18 cellular contexts compared by ENCODE assay signal in the genomic region with DNA sequence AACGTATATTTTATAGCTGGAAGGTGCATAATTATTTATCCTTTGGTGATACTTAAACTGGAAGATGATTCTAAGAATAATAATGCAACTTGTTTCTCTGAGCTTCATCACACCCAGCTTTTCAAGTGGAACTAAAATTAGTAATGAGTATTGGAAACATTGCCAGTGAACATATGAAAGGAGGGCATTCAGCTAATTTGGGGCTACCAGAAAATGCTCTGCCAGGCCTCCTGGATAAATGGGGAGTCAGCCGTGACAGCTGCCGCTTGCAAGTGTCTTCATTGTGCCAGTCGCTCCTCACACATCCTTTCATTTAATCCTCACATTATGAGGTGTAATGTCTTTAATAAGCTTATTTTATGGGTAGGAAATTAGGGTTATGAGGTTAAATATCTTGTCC.
DNase-seq lines count a peak whose midpoint lies in the region; ATAC-seq, FAIRE-seq and TF ChIP-seq lines count a peak whose summit lies in the region.
"Had no signal": no experiment of that assay in that cellular context is flagged by ENCODE, and none has a peak within 500 bp of the region (broad histone marks: within the 10 kb centered on the region; RNA-seq: fewer than 3 reads in every experiment).

No MANE protein-coding gene starts in this region.

- no peak for TF ChIP-seq EP300 in SK-N-SH (IDR thresholded peaks at IDR 0.05; ENCODE audit: borderline replicate concordance in 1 of 2, low read depth in 1 of 2, low read length in 1 of 2)

- POLR2A ChIA-PET in SK-N-SH (lab: Yijun Ruan, JAX) = no interaction called here

- 97% methylated on average over 4 of the region's 4 CpGs for WGBS in SK-N-SH (ENCODE audit: low lambda C conversion rate)

- peaks cover 4% of the 10 kb centered on the region for H3F3A ChIP-seq in SK-N-SH (replicated peaks; ENCODE audit: insufficient read depth)

- no peak overlapping the region for H3K9ac ChIP-seq in SK-N-SH
- no peak overlapping the region for H3K9ac ChIP-seq in astrocyte (ENCODE audit: low read length)
- H3K9ac ChIP-seq: BLaER1 treated with 17β-estradiol and CSF1 and Interleukin-3, amounts not matched to agents 10 nM and 100 nM had no signal

- H3K27me3 ChIP-seq in SK-N-SH (ENCODE audit: insufficient read depth) (no peaks in the 10 kb centered on the region), astrocyte (ENCODE audit: insufficient read depth, low read length) (no peaks in the 10 kb centered on the region), left ventricle myocardium inferior (ENCODE audit: low read depth) (no peaks in the 10 kb centered on the region)
- H3K27me3 ChIP-seq: BLaER1 treated with 17β-estradiol and CSF1 and Interleukin-3, amounts not matched to agents 10 nM and 100 nM; sigmoid colon; stomach; upper lobe of left lung had no signal

- H3K27me3 Mint-ChIP-seq in astrocyte (ENCODE audit: low read depth, unreplicated experiment) = no peaks in the 10 kb centered on the region
- H3K27me3 Mint-ChIP-seq: activated CD4-positive, alpha-beta T cell treated with anti-CD3 and anti-CD28 coated beads for 36 hours; activated naive CD8-positive, alpha-beta T cell treated with anti-CD3 and anti-CD28 coated beads, Interleukin-2, amount 10 ng/mL, durations not matched to agents 7 days and 5 days had no signal

- TF ChIP-seq RAD21 in SK-N-SH (IDR thresholded peaks at IDR 0.05; ENCODE audit: low read length) = no peak

- H3K4me3 ChIP-seq in SK-N-SH (ENCODE audit: low read depth in 2 of 2, low read length in 1 of 2) = no peak overlapping the region
- H3K4me3 ChIP-seq in astrocyte (ENCODE audit: insufficient read depth, low read depth, low read length) = no peak overlapping the region
- H3K4me3 ChIP-seq in left ventricle myocardium inferior = peak overlapping the region; percentile 11
- H3K4me3 ChIP-seq: BLaER1 treated with 17β-estradiol and CSF1 and Interleukin-3, amounts not matched to agents 10 nM and 100 nM; sigmoid colon; stomach; upper lobe of left lung had no signal

- H3K36me3 ChIP-seq in SK-N-SH (replicated peaks in 1 of 2; ENCODE audit: control insufficient read depth in 1 of 2, insufficient read depth in 2 of 2, low read length in 1 of 2) (peaks cover 0 to 4% of the 10 kb centered on the region in 2 experiments), astrocyte (ENCODE audit: insufficient read depth, low read length) (no peaks in the 10 kb centered on the region), left ventricle myocardium inferior (peaks cover 13% of the 10 kb centered on the region)
- H3K36me3 ChIP-seq: sigmoid colon, upper lobe of left lung had no signal

- no peak overlapping the region for H3K4me2 ChIP-seq in SK-N-SH
- peak overlapping the region; percentile 19 for H3K4me2 ChIP-seq in astrocyte (ENCODE audit: low read length)
- H3K4me2 ChIP-seq: BLaER1 treated with 17β-estradiol and CSF1 and Interleukin-3, amounts not matched to agents 10 nM and 100 nM had no signal

- no peak overlapping the region for H3K27ac Mint-ChIP-seq in astrocyte (ENCODE audit: unreplicated experiment)
- peak overlapping the region; percentile 11 for H3K27ac Mint-ChIP-seq in stimulated activated effector memory CD8-positive, alpha-beta T cell treated with anti-CD3 and anti-CD28 coated beads, Interleukin-12 subunit alpha, Interleukin-12 subunit beta, amount 100 ng/mL, for 72 hours
- H3K27ac Mint-ChIP-seq: activated CD4-positive, alpha-beta T cell treated with anti-CD3 and anti-CD28 coated beads for 36 hours; H9 had no signal

- intact Hi-C loops in left ventricle myocardium inferior (cut with micrococcal nuclease) = no loop called here

- peak overlapping the region in 1 of 2 experiments; percentile 48; a peak in 3 of 4 replicates for H3K27ac ChIP-seq in SK-N-SH (ENCODE audit: low read depth in 2 of 2, low read length in 1 of 2)
- H3K27ac ChIP-seq in astrocyte (ENCODE audit: low read depth, low read length) = peak overlapping the region; percentile 66
- peak overlapping the region; percentile 54 for H3K27ac ChIP-seq in left ventricle myocardium inferior (replicated peaks)
- H3K27ac ChIP-seq: BLaER1 treated with 17β-estradiol and CSF1 and Interleukin-3, amounts not matched to agents 10 nM and 100 nM; sigmoid colon had no signal

- no peak for FAIRE-seq in astrocyte (lab: Jason Lieb, UNC)
- FAIRE-seq in GM19239 (lab: Jason Lieb, UNC) = no peak
- FAIRE-seq: A204.1, GM12892 had no signal

- H3K9me3 Mint-ChIP-seq in astrocyte (ENCODE audit: unreplicated experiment) = no peaks in the 10 kb centered on the region
- H3K9me3 Mint-ChIP-seq in stimulated activated effector memory CD8-positive, alpha-beta T cell treated with anti-CD3 and anti-CD28 coated beads, Interleukin-12 subunit alpha, Interleukin-12 subunit beta, amount 100 ng/mL, for 72 hours = no peaks in the 10 kb centered on the region
- H3K9me3 Mint-ChIP-seq: activated naive CD8-positive, alpha-beta T cell treated with anti-CD3 and anti-CD28 coated beads, Interleukin-2, amount 10 ng/mL, durations not matched to agents 7 days and 5 days; H9 had no signal

- peaks cover 6% of the 10 kb centered on the region for H3K4me1 Mint-ChIP-seq in astrocyte (ENCODE audit: low read depth, unreplicated experiment)
- H3K4me1 Mint-ChIP-seq in stimulated activated effector memory CD8-positive, alpha-beta T cell treated with anti-CD3 and anti-CD28 coated beads, Interleukin-12 subunit alpha, Interleukin-12 subunit beta, amount 100 ng/mL, for 72 hours = peaks cover 40% of the 10 kb centered on the region

- H3K9me3 ChIP-seq in SK-N-SH (no peaks in the 10 kb centered on the region), astrocyte (ENCODE audit: insufficient read depth, low read depth, low read length) (no peaks in the 10 kb centered on the region), left ventricle myocardium inferior (replicated peaks) (no peaks in the 10 kb centered on the region)
- H3K9me3 ChIP-seq: BLaER1 treated with 17β-estradiol and CSF1 and Interleukin-3, amounts not matched to agents 10 nM and 100 nM; sigmoid colon; stomach; upper lobe of left lung had no signal

- H4K20me1 ChIP-seq in SK-N-SH (ENCODE audit: insufficient read depth) = no peaks in the 10 kb centered on the region
- no peaks in the 10 kb centered on the region for H4K20me1 ChIP-seq in astrocyte (ENCODE audit: insufficient read depth, low read length)

- H3K36me3 Mint-ChIP-seq in astrocyte (ENCODE audit: low read depth, unreplicated experiment) = no peaks in the 10 kb centered on the region
- H3K36me3 Mint-ChIP-seq in stimulated activated effector memory CD8-positive, alpha-beta T cell treated with anti-CD3 and anti-CD28 coated beads, Interleukin-12 subunit alpha, Interleukin-12 subunit beta, amount 100 ng/mL, for 72 hours = peaks cover 13% of the 10 kb centered on the region

- 0 out of 2 replicates have a peak overlapping the region, but pooled peaks have one; percentile 7 for H2AFZ ChIP-seq in SK-N-SH (ENCODE audit: low read depth)
- no peak overlapping the region for H2AFZ ChIP-seq in astrocyte (ENCODE audit: low read depth, low read length)

- ATAC-seq in SK-N-SH treated with all-trans-retinoic acid at 6 μM for 48 hours = no peak
- ATAC-seq in stimulated activated effector memory CD8-positive, alpha-beta T cell treated with anti-CD3 and anti-CD28 coated beads, Interleukin-12 subunit alpha, Interleukin-12 subunit beta, amount 100 ng/mL, for 72 hours = no peak

- DNase-seq in SK-N-SH (no peak), astrocyte (ENCODE audit: low read depth) (no peak), left ventricle myocardium inferior (no peak), foreskin melanocyte (no peak), LoVo (ENCODE audit: low spot score) (no peak), GM19239 (ENCODE audit: insufficient read length, low spot score) (no peak)
- DNase-seq in stimulated activated effector memory CD8-positive, alpha-beta T cell treated with anti-CD3 and anti-CD28 coated beads, Interleukin-12 subunit alpha, Interleukin-12 subunit beta, amount 100 ng/mL, for 72 hours (ENCODE audit: low spot score in 2 of 2) = no peak
- DNase-seq: activated CD4-positive, alpha-beta T cell treated with anti-CD3 and anti-CD28 coated beads for 36 hours; activated naive CD8-positive, alpha-beta T cell treated with anti-CD3 and anti-CD28 coated beads, Interleukin-2, amount 10 ng/mL, durations not matched to agents 7 days and 5 days; H9; occipital lobe; sigmoid colon; stomach; upper lobe of left lung had no signal

- CTCF ChIA-PET in SK-N-SH (lab: Yijun Ruan, JAX) = interaction anchor here (0.9 to 2.3 kb wide), 3 partner anchors 27 to 750 kb away, joined by 3 to 11 read pairs (median 3); no protein-coding TSS in a partner anchor

- H3K79me2 ChIP-seq in SK-N-SH (ENCODE audit: insufficient read depth) = no peaks in the 10 kb centered on the region
- no peaks in the 10 kb centered on the region for H3K79me2 ChIP-seq in astrocyte (ENCODE audit: insufficient read depth, low read length)

- H3K4me1 ChIP-seq in SK-N-SH (ENCODE audit: control insufficient read depth in 1 of 2, insufficient read depth in 2 of 2, low read depth in 1 of 2, low read length in 1 of 2) (peaks cover 4 to 7% of the 10 kb centered on the region in 2 experiments; a peak in 3 of 4 replicates), astrocyte (ENCODE audit: insufficient read depth, low read length) (peaks cover 27% of the 10 kb centered on the region), left ventricle myocardium inferior (peaks cover 54% of the 10 kb centered on the region)

- H3K9me2 ChIP-seq in SK-N-SH = no peaks in the 10 kb centered on the region

- TF ChIP-seq CTCF in SK-N-SH (IDR thresholded peaks at IDR 0.05) = no peak
- TF ChIP-seq CTCF in astrocyte (IDR thresholded peaks at IDR 0.05; ENCODE audit: insufficient read depth, low read depth, low read length) = no peak
- no peak for TF ChIP-seq CTCF in left ventricle myocardium inferior (IDR thresholded peaks at IDR 0.05; ENCODE audit: borderline replicate concordance)

- H3K4me3 Mint-ChIP-seq in astrocyte (ENCODE audit: unreplicated experiment) = no peak overlapping the region
- H3K4me3 Mint-ChIP-seq in stimulated activated effector memory CD8-positive, alpha-beta T cell treated with anti-CD3 and anti-CD28 coated beads, Interleukin-12 subunit alpha, Interleukin-12 subunit beta, amount 100 ng/mL, for 72 hours = no peak overlapping the region
- H3K4me3 Mint-ChIP-seq: activated CD4-positive, alpha-beta T cell treated with anti-CD3 and anti-CD28 coated beads for 36 hours; activated naive CD8-positive, alpha-beta T cell treated with anti-CD3 and anti-CD28 coated beads, Interleukin-2, amount 10 ng/mL, durations not matched to agents 7 days and 5 days; H9 had no signal
